Comparison of ENCODE assay signal across 8 cellular contexts in the genomic region with DNA sequence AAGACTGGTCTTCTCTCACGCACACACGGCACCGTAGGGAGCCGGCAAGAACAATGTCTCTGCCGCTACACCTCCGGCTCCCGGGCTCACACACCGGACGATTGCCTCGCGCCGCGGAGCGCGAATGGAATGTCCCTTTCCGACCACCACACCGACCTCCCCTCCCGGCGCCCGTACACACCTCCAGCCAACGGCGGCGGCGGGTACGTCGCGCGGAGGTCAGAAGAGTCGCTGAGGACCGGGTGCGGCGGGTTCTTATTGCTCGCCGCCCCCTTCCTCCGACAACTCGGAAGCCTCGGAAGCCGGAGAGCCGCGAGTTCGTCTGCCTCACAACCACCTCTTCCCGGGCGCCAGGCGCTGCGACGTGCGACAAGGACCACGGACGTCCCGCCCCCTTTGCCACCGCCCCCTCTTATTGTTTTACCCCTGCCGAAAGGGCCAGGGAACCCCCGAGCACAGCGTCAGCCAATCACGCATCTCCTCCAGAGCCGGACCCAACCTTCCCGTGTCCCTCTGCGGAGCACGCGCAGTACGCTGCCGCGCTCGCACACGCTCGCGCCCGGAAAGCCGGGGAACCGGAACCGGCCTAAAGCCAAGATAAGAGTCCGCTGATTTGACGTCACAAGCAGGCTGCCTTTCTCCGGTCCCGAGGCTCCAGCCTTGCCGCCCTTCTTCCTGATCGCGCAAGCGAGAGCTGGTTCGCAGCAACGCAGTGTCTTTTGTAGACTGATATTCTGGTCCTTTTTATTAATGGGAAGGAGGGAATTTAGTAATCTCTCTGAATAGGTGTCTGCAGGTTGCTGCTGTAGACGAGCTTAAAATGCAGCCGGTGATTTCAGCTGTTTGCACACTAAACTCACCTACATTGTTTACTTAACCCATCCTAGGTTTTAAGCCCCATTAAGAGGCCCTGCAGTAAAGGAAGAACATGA. TPM values are rescaled to one million over a fixed set of nuclear protein-coding genes. Genes with fewer than 3 reads are reported as not detected.
DNase-seq lines count a peak whose midpoint lies in the region; ATAC-seq and TF ChIP-seq lines count a peak whose summit lies in the region.

A gene (minus strand): TSS at position 385 of the 932 bp plus-strand sequence. CDS start 11,386 bp downstream, outside the sequence.

- H3K4me2 ChIP-seq in H9 (ENCODE audit: insufficient read depth, insufficient read length, low read length) = peak within 1 kb of the TSS; percentile 98

- no peak within 1 kb of the TSS for H3T11ph ChIP-seq in H9 (ENCODE audit: low read length)

- H3K23me2 ChIP-seq in H9 (ENCODE audit: insufficient read length, low read depth, low read length, poor library complexity, severe bottlenecking) = peaks cover 4% of the 10 kb centered on the region

- H3K4ac ChIP-seq in H9 (ENCODE audit: low read depth, low read length) = peak within 1 kb of the TSS; percentile 55; the same call in 1 of the 2 replicates

- no peaks in the 10 kb centered on the region for H3K9me3 ChIP-seq in H9 (ENCODE audit: control insufficient read depth, low read depth, low read length)
- no peaks in the 10 kb centered on the region for H3K9me3 ChIP-seq in MG63

- no peak within 1 kb of the TSS for H2BK20ac ChIP-seq in H9 (ENCODE audit: low read depth, low read length, poor library complexity, severe bottlenecking)

- H2AK5ac ChIP-seq in H9 (ENCODE audit: insufficient read length, low read length) = no peak within 1 kb of the TSS

- peak within 1 kb of the TSS; percentile 72 for H4K5ac ChIP-seq in H9 (ENCODE audit: insufficient read length, low read depth, low read length)

- peaks cover 46 to 55% of the 10 kb centered on the region in 2 experiments for H3K4me1 Mint-ChIP-seq in H9
- H3K4me1 Mint-ChIP-seq in natural killer cell treated with Interleukin-12 subunit alpha and Interleukin-12 subunit beta and Interleukin-15 and Interleukin-18, amount 100 ng/mL, for 72 hours (ENCODE audit: low read depth in 2 of 2) = peaks cover 36 to 40% of the 10 kb centered on the region in 2 donors

- H3K27me3 Mint-ChIP-seq in H9 (ENCODE audit: low read depth) = peaks cover 3% of the 10 kb centered on the region; the same call in 1 of the 2 replicates
- no peaks in the 10 kb centered on the region for H3K27me3 Mint-ChIP-seq in natural killer cell treated with Interleukin-12 subunit alpha and Interleukin-12 subunit beta and Interleukin-15 and Interleukin-18, amount 100 ng/mL, for 72 hours

- no peak for TF ChIP-seq CTCF in H9 (conservative IDR thresholded peaks at IDR 0.05)
- no peak for TF ChIP-seq CTCF in fibroblast of pulmonary artery (IDR thresholded peaks at IDR 0.05; ENCODE audit: low read length, missing control alignments)

- H3K27ac Mint-ChIP-seq in H9 = peak within 1 kb of the TSS; percentile 97 to 99 (median 99)
- H3K27ac Mint-ChIP-seq in natural killer cell treated with Interleukin-12 subunit alpha and Interleukin-12 subunit beta and Interleukin-15 and Interleukin-18, amount 100 ng/mL, for 72 hours = peak within 1 kb of the TSS; percentile 100

- H3K9me3 Mint-ChIP-seq in H9 = no peaks in the 10 kb centered on the region
- H3K9me3 Mint-ChIP-seq in natural killer cell treated with Interleukin-12 subunit alpha and Interleukin-12 subunit beta and Interleukin-15 and Interleukin-18, amount 100 ng/mL, for 72 hours = no peaks in the 10 kb centered on the region

- peaks cover 3% of the 10 kb centered on the region for H3K4me1 ChIP-seq in H9 (ENCODE audit: insufficient read depth, low read length)

- H2BK120ac ChIP-seq in H9 (ENCODE audit: low read depth, low read length, poor library complexity, severe bottlenecking) = peak within 1 kb of the TSS; percentile 16

- H3K4me3 ChIP-seq in MG63 (peak within 1 kb of the TSS; percentile 89), fibroblast of pulmonary artery (replicated peaks; ENCODE audit: low read depth, low read length) (peak within 1 kb of the TSS; percentile 84)

- no peak within 1 kb of the TSS for H2AFZ ChIP-seq in H9 (ENCODE audit: low read length)

- H3K9ac ChIP-seq in H9 (ENCODE audit: extremely low read depth, insufficient read length, low read length) = peak within 1 kb of the TSS; percentile 88

- peak within 1 kb of the TSS; percentile 14 for H4K91ac ChIP-seq in H9 (ENCODE audit: insufficient read length, low read depth, low read length)

- peak within 1 kb of the TSS; percentile 95 for H3K27ac ChIP-seq in H9 (ENCODE audit: insufficient read length, low read depth, low read length)

- H4K8ac ChIP-seq in H9 (replicated peaks; ENCODE audit: insufficient read length, low read depth, low read length) = no peak within 1 kb of the TSS

- H2BK15ac ChIP-seq in H9 (ENCODE audit: low read depth, low read length) = no peak within 1 kb of the TSS

- H3K14ac ChIP-seq in H9 (ENCODE audit: insufficient read depth, low read length) = peak within 1 kb of the TSS; percentile 93

- DNase-seq in ELR (ENCODE audit: low read depth) (peak; percentile 98), H9 (peak; percentile 99), MG63 (peak; percentile 93), SHP77 treated with DMSO at 0.1 percent for 48 hours (lab: John Stamatoyannopoulos, UW) (peak; percentile 97), fibroblast of pulmonary artery (ENCODE audit: low read depth) (peak; percentile 99)
- peak; percentile 99 for DNase-seq in activated effector memory CD4-positive, alpha-beta T cell treated with anti-CD3 and anti-CD28 coated beads, Interleukin-2, amount 50 U/mL, for 16 hours
- peak; percentile 99 for DNase-seq in natural killer cell treated with Interleukin-12 subunit alpha and Interleukin-12 subunit beta and Interleukin-15 and Interleukin-18, amount 100 ng/mL, for 72 hours (ENCODE audit: low spot score)
- DNase-seq in stimulated activated naive CD8-positive, alpha-beta T cell treated with anti-CD3 and anti-CD28 coated beads, Interleukin-15, Interleukin-2, amounts not matched to agents 100 U/mL and 50 U/mL, for 24 hours = peak; percentile 96

- peak; percentile 98 to 99 for ATAC-seq in natural killer cell treated with Interleukin-12 subunit alpha and Interleukin-12 subunit beta and Interleukin-15 and Interleukin-18, amount 100 ng/mL, for 72 hours
- peak; percentile 96 for ATAC-seq in stimulated activated naive CD8-positive, alpha-beta T cell treated with anti-CD3 and anti-CD28 coated beads, Interleukin-15, Interleukin-2, amounts not matched to agents 100 U/mL and 50 U/mL, for 24 hours

- peaks cover 48% of the 10 kb centered on the region for H3K79me2 ChIP-seq in H9 (ENCODE audit: insufficient read depth, low read length)

- WGBS in H9 (ENCODE audit: extremely low coverage, insufficient read length, low lambda C conversion rate) = no CpG with 5 or more reads among the region's 83 CpGs

- H3K36me3 Mint-ChIP-seq in H9 (ENCODE audit: insufficient read depth in 1 of 3, low read depth in 3 of 3) = peaks cover 0 to 14% (median 14%) of the 10 kb centered on the region in 3 experiments; a peak in 4 of 7 replicates
- H3K36me3 Mint-ChIP-seq in natural killer cell treated with Interleukin-12 subunit alpha and Interleukin-12 subunit beta and Interleukin-15 and Interleukin-18, amount 100 ng/mL, for 72 hours = no peaks in the 10 kb centered on the region

- peak within 1 kb of the TSS; percentile 55 for H2BK5ac ChIP-seq in H9 (ENCODE audit: insufficient read length, low read length)

- no peaks in the 10 kb centered on the region; the same call in 1 of the 2 replicates for H3K36me3 ChIP-seq in MG63

- H2BK12ac ChIP-seq in H9 (ENCODE audit: insufficient read length, low read depth, low read length) = no peak within 1 kb of the TSS

- H3K23ac ChIP-seq in H9 (ENCODE audit: insufficient read length, low read depth, low read length) = no peak within 1 kb of the TSS

- H3K79me1 ChIP-seq in H9 (ENCODE audit: insufficient read depth, low read depth, low read length, poor library complexity, severe bottlenecking) = no peaks in the 10 kb centered on the region

- peak within 1 kb of the TSS; percentile 97 to 98 for H3K4me3 Mint-ChIP-seq in H9
- peak within 1 kb of the TSS; percentile 98 for H3K4me3 Mint-ChIP-seq in natural killer cell treated with Interleukin-12 subunit alpha and Interleukin-12 subunit beta and Interleukin-15 and Interleukin-18, amount 100 ng/mL, for 72 hours

- H3K27me3 ChIP-seq in H9 (ENCODE audit: insufficient read depth, low read length) = no peaks in the 10 kb centered on the region
- H3K27me3 ChIP-seq in MG63 = no peaks in the 10 kb centered on the region

- H3K56ac ChIP-seq in H9 (ENCODE audit: insufficient read length, low read depth, low read length) = peak within 1 kb of the TSS; percentile 13

- H3K18ac ChIP-seq in H9 (ENCODE audit: insufficient read length, low read depth, low read length) = peak within 1 kb of the TSS; percentile 88

- no peaks in the 10 kb centered on the region for H4K20me1 ChIP-seq in H9 (ENCODE audit: control insufficient read depth, insufficient read depth, insufficient read length)

RNA-seq across cellular contexts. Expression of the gene that starts here (rescaled TPM):
- 405 and 412 TPM in 2 replicates for total RNA-seq in H9 (2021)
- 21.3 and 41.9 TPM in 2 replicates for total RNA-seq in MG63 (2014; rRNA removed; shearing (Covaris generic); ENCODE audit: low replicate concordance)
- 100 to 1,000 TPM; 107 to 159 TPM for total RNA-seq in natural killer cell treated with Interleukin-12 subunit alpha and Interleukin-12 subunit beta and Interleukin-15 and Interleukin-18, amount 100 ng/mL, for 72 hours

Comparison
In these comparisons a context has a peak if more than half of its experiments do, and no peak if none do; other contexts are left out.
1. Peak in every context shown above with its lines: DNase-seq, ATAC-seq, H3K4me3 ChIP-seq and H3K27ac ChIP-seq.